Comparison of ENCODE assay signal across 1 cellular context in genomic region chr20:266604-267562, GRCh38.
TF ChIP-seq lines count a peak whose summit lies in the region.

No MANE protein-coding gene starts in this region.

TF ChIP-seq in K562, 482 proteins besides CTCF, POLR2A, EP300 and RAD21 (continued from another document):
- TF ChIP-seq TEAD4 (IDR thresholded peaks at IDR 0.05; ENCODE audit: low read length) (peak; percentile 73), TEAD4 (CRISPR knock-in tag; IDR thresholded peaks at IDR 0.05; ENCODE audit: borderline replicate concordance) (peak; percentile 73; the same call in 1 of the 2 replicates), ZNF24 (IDR thresholded peaks at IDR 0.05) (0 out of 2 replicates have a peak, but pooled peaks have one; percentile 12), RFX5 (IDR thresholded peaks at IDR 0.05; ENCODE audit: low read depth, low read length) (no peak), DNMT1 (IDR thresholded peaks at IDR 0.05) (no peak), PHF8 (IDR thresholded peaks at IDR 0.05; ENCODE audit: borderline replicate concordance, low read length) (peak; percentile 65; the same call in 1 of the 2 replicates), PHF20 (IDR thresholded peaks at IDR 0.05; ENCODE audit: partially characterized antibody) (peak; percentile 52), ZFP91 (CRISPR knock-in tag; IDR thresholded peaks at IDR 0.05) (no peak), ZNF3 (CRISPR knock-in tag; IDR thresholded peaks at IDR 0.05) (no peak), KLF16 (IDR thresholded peaks at IDR 0.05) (no peak)
- TF ChIP-seq, protein P1, sequence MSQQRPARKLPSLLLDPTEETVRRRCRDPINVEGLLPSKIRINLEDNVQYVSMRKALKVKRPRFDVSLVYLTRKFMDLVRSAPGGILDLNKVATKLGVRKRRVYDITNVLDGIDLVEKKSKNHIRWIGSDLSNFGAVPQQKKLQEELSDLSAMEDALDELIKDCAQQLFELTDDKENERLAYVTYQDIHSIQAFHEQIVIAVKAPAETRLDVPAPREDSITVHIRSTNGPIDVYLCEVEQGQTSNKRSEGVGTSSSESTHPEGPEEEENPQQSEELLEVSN (IDR thresholded peaks at IDR 0.05; ENCODE audit: borderline replicate concordance in 1 of 2, extremely low read depth in 1 of 2, insufficient read depth in 1 of 2, insufficient read length in 1 of 2, low read depth in 1 of 2, low read length in 1 of 2, poor library complexity in 1 of 2, severe bottlenecking in 1 of 2) = peak; percentile 97 to 98
